In genomic region chr15:51846463-51847230, GRCh38 we compare ENCODE assay signal across 1 cellular context.
TF ChIP-seq lines count a peak whose summit lies in the region.

No MANE protein-coding gene starts in this region.

TF ChIP-seq in GM23338, 12 proteins besides CTCF, POLR2A, EP300 and RAD21 (continued from another document):
- TF ChIP-seq, protein P1, sequence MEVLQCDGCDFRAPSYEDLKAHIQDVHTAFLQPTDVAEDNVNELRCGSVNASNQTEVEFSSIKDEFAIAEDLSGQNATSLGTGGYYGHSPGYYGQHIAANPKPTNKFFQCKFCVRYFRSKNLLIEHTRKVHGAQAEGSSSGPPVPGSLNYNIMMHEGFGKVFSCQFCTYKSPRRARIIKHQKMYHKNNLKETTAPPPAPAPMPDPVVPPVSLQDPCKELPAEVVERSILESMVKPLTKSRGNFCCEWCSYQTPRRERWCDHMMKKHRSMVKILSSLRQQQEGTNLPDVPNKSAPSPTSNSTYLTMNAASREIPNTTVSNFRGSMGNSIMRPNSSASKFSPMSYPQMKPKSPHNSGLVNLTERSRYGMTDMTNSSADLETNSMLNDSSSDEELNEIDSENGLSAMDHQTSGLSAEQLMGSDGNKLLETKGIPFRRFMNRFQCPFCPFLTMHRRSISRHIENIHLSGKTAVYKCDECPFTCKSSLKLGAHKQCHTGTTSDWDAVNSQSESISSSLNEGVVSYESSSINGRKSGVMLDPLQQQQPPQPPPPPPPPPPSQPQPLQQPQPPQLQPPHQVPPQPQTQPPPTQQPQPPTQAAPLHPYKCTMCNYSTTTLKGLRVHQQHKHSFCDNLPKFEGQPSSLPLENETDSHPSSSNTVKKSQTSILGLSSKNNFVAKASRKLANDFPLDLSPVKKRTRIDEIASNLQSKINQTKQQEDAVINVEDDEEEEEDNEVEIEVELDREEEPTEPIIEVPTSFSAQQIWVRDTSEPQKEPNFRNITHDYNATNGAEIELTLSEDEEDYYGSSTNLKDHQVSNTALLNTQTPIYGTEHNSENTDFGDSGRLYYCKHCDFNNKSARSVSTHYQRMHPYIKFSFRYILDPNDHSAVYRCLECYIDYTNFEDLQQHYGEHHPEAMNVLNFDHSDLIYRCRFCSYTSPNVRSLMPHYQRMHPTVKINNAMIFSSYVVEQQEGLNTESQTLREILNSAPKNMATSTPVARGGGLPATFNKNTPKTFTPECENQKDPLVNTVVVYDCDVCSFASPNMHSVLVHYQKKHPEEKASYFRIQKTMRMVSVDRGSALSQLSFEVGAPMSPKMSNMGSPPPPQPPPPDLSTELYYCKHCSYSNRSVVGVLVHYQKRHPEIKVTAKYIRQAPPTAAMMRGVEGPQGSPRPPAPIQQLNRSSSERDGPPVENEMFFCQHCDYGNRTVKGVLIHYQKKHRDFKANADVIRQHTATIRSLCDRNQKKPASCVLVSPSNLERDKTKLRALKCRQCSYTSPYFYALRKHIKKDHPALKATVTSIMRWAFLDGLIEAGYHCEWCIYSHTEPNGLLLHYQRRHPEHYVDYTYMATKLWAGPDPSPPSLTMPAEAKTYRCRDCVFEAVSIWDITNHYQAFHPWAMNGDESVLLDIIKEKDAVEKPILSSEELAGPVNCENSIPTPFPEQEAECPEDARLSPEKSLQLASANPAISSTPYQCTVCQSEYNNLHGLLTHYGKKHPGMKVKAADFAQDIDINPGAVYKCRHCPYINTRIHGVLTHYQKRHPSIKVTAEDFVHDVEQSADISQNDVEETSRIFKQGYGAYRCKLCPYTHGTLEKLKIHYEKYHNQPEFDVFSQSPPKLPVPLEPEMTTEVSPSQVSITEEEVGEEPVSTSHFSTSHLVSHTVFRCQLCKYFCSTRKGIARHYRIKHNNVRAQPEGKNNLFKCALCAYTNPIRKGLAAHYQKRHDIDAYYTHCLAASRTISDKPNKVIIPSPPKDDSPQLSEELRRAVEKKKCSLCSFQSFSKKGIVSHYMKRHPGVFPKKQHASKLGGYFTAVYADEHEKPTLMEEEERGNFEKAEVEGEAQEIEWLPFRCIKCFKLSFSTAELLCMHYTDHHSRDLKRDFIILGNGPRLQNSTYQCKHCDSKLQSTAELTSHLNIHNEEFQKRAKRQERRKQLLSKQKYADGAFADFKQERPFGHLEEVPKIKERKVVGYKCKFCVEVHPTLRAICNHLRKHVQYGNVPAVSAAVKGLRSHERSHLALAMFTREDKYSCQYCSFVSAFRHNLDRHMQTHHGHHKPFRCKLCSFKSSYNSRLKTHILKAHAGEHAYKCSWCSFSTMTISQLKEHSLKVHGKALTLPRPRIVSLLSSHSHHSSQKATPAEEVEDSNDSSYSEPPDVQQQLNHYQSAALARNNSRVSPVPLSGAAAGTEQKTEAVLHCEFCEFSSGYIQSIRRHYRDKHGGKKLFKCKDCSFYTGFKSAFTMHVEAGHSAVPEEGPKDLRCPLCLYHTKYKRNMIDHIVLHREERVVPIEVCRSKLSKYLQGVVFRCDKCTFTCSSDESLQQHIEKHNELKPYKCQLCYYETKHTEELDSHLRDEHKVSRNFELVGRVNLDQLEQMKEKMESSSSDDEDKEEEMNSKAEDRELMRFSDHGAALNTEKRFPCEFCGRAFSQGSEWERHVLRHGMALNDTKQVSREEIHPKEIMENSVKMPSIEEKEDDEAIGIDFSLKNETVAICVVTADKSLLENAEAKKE (CRISPR knock-in tag; IDR thresholded peaks at IDR 0.05) = no peak
